ENCODE assay signal across 8 cellular contexts in the genomic region with DNA sequence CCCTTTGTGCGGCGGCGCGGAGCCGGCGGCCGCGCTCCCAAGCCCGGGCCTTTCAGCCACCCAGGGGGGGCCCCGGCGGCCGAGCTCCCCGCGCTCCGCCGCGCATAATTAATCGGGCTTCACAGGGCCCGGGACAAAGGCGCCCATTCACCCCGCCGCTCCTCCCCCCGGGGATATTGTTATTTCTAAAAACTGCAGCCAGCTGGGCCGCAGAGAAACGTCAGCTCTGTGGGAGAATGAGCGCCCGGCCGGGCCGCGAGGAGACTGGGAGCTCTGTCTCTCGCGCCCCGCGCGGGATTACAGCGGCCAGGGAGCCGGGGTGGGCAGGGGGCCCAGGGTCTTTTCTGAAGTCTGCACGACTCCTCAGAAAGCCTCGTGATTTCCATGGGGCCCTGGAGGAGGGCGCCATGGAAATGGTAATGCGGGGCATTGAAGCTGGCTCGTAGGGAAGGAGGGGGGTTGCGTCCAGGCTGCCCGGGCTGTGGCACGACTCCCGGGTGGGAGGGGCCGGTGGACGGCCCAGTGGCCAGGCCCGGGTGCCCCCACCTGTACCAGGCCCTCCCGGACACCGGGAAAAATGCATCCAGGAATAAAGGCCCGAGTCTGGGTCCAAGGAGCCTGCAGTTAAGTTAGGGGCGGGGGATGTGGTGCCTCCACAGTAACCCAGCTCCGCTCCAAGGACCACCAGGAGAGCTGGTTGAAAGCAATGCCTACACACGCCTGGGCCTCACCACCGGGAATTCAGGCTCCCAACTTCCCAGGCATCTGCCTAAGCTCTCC.
A peak's percentile ranks its signal among the peaks of the same experiment; 100 is the strongest.
DNase-seq lines count a peak whose midpoint lies in the region; ATAC-seq and TF ChIP-seq lines count a peak whose summit lies in the region.

No MANE protein-coding gene starts in this region.

- H3K4me3 ChIP-seq in hepatocyte, result peak overlapping the region; percentile 26

- DNase-seq in COLO668 (lab: John Stamatoyannopoulos, UW; ENCODE audit: unreplicated experiment) (peak; percentile 53), hepatocyte (ENCODE audit: low spot score) (peak; percentile 49), pons (ENCODE audit: low spot score) (peak; percentile 97), SIG-M5 (lab: John Stamatoyannopoulos, UW) (no peak), erythroblast (lab: John Stamatoyannopoulos, UW) (no peak)

- TF ChIP-seq CTCF in hepatocyte (IDR thresholded peaks at IDR 0.05; ENCODE audit: poor library complexity), result no peak

- H3K4me2 ChIP-seq in hepatocyte, result peak overlapping the region; percentile 84

- peak overlapping the region; percentile 100 for H3K27ac ChIP-seq in angular gyrus (ENCODE audit: low read depth, low read length)
- H3K27ac ChIP-seq in hepatocyte, result peak overlapping the region; percentile 64

- H3K4me1 ChIP-seq in hepatocyte (ENCODE audit: insufficient read depth), result peaks cover 30% of the 10 kb centered on the region

- no peaks in the 10 kb centered on the region for H3K27me3 ChIP-seq in hepatocyte

- 16% methylated on average over 50 of the region's 56 CpGs for WGBS in hepatocyte (ENCODE audit: low lambda C conversion rate, missing lambda C conversion rate)

- H4K20me1 ChIP-seq in hepatocyte (ENCODE audit: insufficient read depth, poor library complexity, severe bottlenecking), result no peaks in the 10 kb centered on the region

- TF ChIP-seq POLR2A in erythroblast (IDR thresholded peaks at IDR 0.05; ENCODE audit: low read length), result no peak

- no peaks in the 10 kb centered on the region for H3K79me2 ChIP-seq in hepatocyte

- H3K36me3 ChIP-seq in hepatocyte (replicated peaks; ENCODE audit: insufficient read depth, low read depth), result no peaks in the 10 kb centered on the region

- H2AFZ ChIP-seq in hepatocyte, result peak overlapping the region; percentile 99

- H3K9me2 ChIP-seq in hepatocyte (replicated peaks; ENCODE audit: insufficient read depth), result no peaks in the 10 kb centered on the region

- ATAC-seq in GM19397 (IDR thresholded peaks at IDR 0.05; ENCODE audit: unreplicated experiment) (no peak), GM19463 (IDR thresholded peaks at IDR 0.05; ENCODE audit: unreplicated experiment) (no peak)

- H3K9me3 ChIP-seq in hepatocyte (ENCODE audit: low read depth), result no peaks in the 10 kb centered on the region

Comparison
In these comparisons a context has a peak if more than half of its experiments do, and no peak if none do; other contexts are left out.
1. DNase-seq: peak in COLO668 (single experiment), hepatocyte (single experiment) and pons (single experiment); none in SIG-M5 (single experiment) and erythroblast (0 of 2).